ENCODE assay signal across 28 cellular contexts in the genomic region with DNA sequence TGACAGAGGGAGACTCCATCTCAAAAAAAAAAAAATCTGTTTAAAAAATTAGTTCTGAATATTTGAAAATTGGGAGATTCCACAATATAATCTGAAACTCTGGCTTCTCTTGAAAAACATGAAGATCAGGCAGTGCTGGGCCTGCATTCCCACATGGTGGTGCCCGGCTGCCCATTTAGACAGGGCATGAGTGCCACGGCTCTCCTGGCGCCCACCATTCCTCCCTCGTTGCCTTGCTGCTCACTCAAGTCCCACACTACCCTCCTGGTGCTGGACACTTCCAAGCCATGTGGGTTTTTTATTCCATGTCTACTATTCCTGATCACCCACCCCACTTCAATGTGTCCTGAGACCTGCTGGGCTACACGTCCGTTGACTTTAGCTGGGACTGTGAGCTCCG. TPM values are rescaled to one million over a fixed set of nuclear protein-coding genes. Genes with fewer than 3 reads are reported as not detected.
"Had no signal": no experiment of that assay in that cellular context is flagged by ENCODE, and none has a peak within 500 bp of the region (broad histone marks: within the 10 kb centered on the region; RNA-seq: fewer than 3 reads in every experiment).

No MANE protein-coding gene starts in this region.

- H3K4me3 Mint-ChIP-seq: memory B cell; naive thymus-derived CD4-positive, alpha-beta T cell; nephron progenitor cell; neural progenitor cell; stimulated activated effector memory CD8-positive, alpha-beta T cell treated with anti-CD3 and anti-CD28 coated beads, Interleukin-12 subunit alpha, Interleukin-12 subunit beta, amount 100 ng/mL, for 72 hours; stimulated activated naive CD8-positive, alpha-beta T cell treated with anti-CD3 and anti-CD28 coated beads, Interleukin-15, Interleukin-2, amounts not matched to agents 100 ng/mL and 50 ng/mL, for 24 hours had no signal

- H3K9me3 ChIP-seq: heart right ventricle, left ventricle myocardium inferior, mucosa of descending colon, ovary, prostate gland, suprapubic skin, thoracic aorta, tibial artery, uterus had no signal

- H3K4me1 ChIP-seq: neural progenitor cell, uterus had no signal

- H3K9me3 Mint-ChIP-seq: memory B cell; nephron progenitor cell; neural progenitor cell; stimulated activated effector memory CD8-positive, alpha-beta T cell treated with anti-CD3 and anti-CD28 coated beads, Interleukin-12 subunit alpha, Interleukin-12 subunit beta, amount 100 ng/mL, for 72 hours; stimulated activated naive CD8-positive, alpha-beta T cell treated with anti-CD3 and anti-CD28 coated beads, Interleukin-15, Interleukin-2, amounts not matched to agents 100 ng/mL and 50 ng/mL, for 24 hours had no signal

- H3K36me3 Mint-ChIP-seq: memory B cell; naive thymus-derived CD4-positive, alpha-beta T cell; neural progenitor cell; stimulated activated effector memory CD8-positive, alpha-beta T cell treated with anti-CD3 and anti-CD28 coated beads, Interleukin-12 subunit alpha, Interleukin-12 subunit beta, amount 100 ng/mL, for 72 hours had no signal

- DNase-seq: heart right ventricle; islet precursor cell; left ventricle myocardium inferior; midbrain; naive thymus-derived CD4-positive, alpha-beta T cell; nephron progenitor cell; ovary; retina; right cardiac atrium; stimulated activated CD4-positive, alpha-beta T cell treated with anti-CD3 and anti-CD28 coated beads, Interleukin-4, amount 100 ng/mL, for 24 hours; stimulated activated naive CD4-positive, alpha-beta T cell; tibial artery; trophoblast cell; uterus had no signal

- H3K27ac Mint-ChIP-seq: memory B cell; naive thymus-derived CD4-positive, alpha-beta T cell; nephron progenitor cell; neural progenitor cell; stimulated activated effector memory CD8-positive, alpha-beta T cell treated with anti-CD3 and anti-CD28 coated beads, Interleukin-12 subunit alpha, Interleukin-12 subunit beta, amount 100 ng/mL, for 72 hours; stimulated activated naive CD8-positive, alpha-beta T cell treated with anti-CD3 and anti-CD28 coated beads, Interleukin-15, Interleukin-2, amounts not matched to agents 100 ng/mL and 50 ng/mL, for 24 hours had no signal

- H3K27me3 ChIP-seq: hepatocyte, neural progenitor cell, ovary, suprapubic skin, uterus had no signal

- H3K27ac ChIP-seq: heart right ventricle, hepatocyte, left ventricle myocardium inferior, neural progenitor cell, ovary, prostate gland, skin epidermis, suprapubic skin, thoracic aorta, tibial artery, uterus had no signal

- H3K36me3 ChIP-seq: heart right ventricle, left ventricle myocardium inferior, neural progenitor cell, ovary, prostate gland, thoracic aorta, tibial artery, uterus had no signal

- H3K4me3 ChIP-seq: heart right ventricle, hepatocyte, left ventricle myocardium inferior, mucosa of descending colon, neural progenitor cell, ovary, prostate gland, skin epidermis, suprapubic skin, thoracic aorta, tibial artery, uterus had no signal

- ATAC-seq: heart right ventricle; mucosa of descending colon; naive thymus-derived CD4-positive, alpha-beta T cell; right cardiac atrium; sciatic nerve; stimulated activated effector memory CD8-positive, alpha-beta T cell treated with anti-CD3 and anti-CD28 coated beads, Interleukin-12 subunit alpha, Interleukin-12 subunit beta, amount 100 ng/mL, for 72 hours had no signal

- H3K4me1 Mint-ChIP-seq: memory B cell; naive thymus-derived CD4-positive, alpha-beta T cell; stimulated activated effector memory CD8-positive, alpha-beta T cell treated with anti-CD3 and anti-CD28 coated beads, Interleukin-12 subunit alpha, Interleukin-12 subunit beta, amount 100 ng/mL, for 72 hours had no signal

RNA-seq across cellular contexts. Expression of a gene that starts 10.8 kb away (rescaled TPM):
- total RNA-seq: lung microvascular endothelial cell; naive thymus-derived CD4-positive, alpha-beta T cell had no signal
- polyA plus RNA-seq: naive thymus-derived CD4-positive, alpha-beta T cell had no signal

RNA-seq across cellular contexts. Expression of a gene that starts 20.2 kb away (rescaled TPM):
- total RNA-seq: lung microvascular endothelial cell; mesenteric fat pad; myocyte; naive thymus-derived CD4-positive, alpha-beta T cell; sciatic nerve had no signal
- polyA plus RNA-seq: naive thymus-derived CD4-positive, alpha-beta T cell had no signal
